2 cellular contexts compared by ENCODE assay signal in genomic region chr1:76123422-76124095, GRCh38. TPM values are rescaled to one million over a fixed set of nuclear protein-coding genes. Genes with fewer than 3 reads are reported as not detected.
"Had no signal": no experiment of that assay in that cellular context is flagged by ENCODE, and none has a peak within 500 bp of the region (broad histone marks: within the 10 kb centered on the region; RNA-seq: fewer than 3 reads in every experiment).

No MANE protein-coding gene starts in this region.

RNA-seq across cellular contexts. Expression of gene ST6GALNAC3, which starts 49.0 kb away (rescaled TPM):
- total RNA-seq: myocyte had no signal
- polyA plus RNA-seq: immature natural killer cell had no signal
